In genomic region chr1:245556057-245556456, GRCh38 we compare ENCODE assay signal across 9 cellular contexts.
"Had no signal": no experiment of that assay in that cellular context is flagged by ENCODE, and none has a peak within 500 bp of the region (broad histone marks: within the 10 kb centered on the region; RNA-seq: fewer than 3 reads in every experiment).

No MANE protein-coding gene starts in this region.

- DNase-seq: H9, HCEC 1CT, HFFc6, KG1 had no signal

- ATAC-seq: GM23338, HepG2 had no signal

- FAIRE-seq: H1, H54, HepG2 had no signal

- H3K4me2 ChIP-seq: GM23338 had no signal

- H3K4me3 ChIP-seq: GM23338 had no signal

- H2AFZ ChIP-seq: GM23338 had no signal

- H3K27ac ChIP-seq: HL-60 had no signal
